Comparison of ENCODE assay signal across 29 cellular contexts in genomic region chr5:78561261-78561660, GRCh38.
"Had no signal": no experiment of that assay in that cellular context is flagged by ENCODE, and none has a peak within 500 bp of the region (broad histone marks: within the 10 kb centered on the region; RNA-seq: fewer than 3 reads in every experiment).

No MANE protein-coding gene starts in this region.

- H3K27me3 Mint-ChIP-seq: dendritic cell treated with granulocyte-macrophage colony-stimulating factor and Interleukin-4, amounts not matched to agents 40 ng/mL and 50 ng/mL, for 4 days had no signal

- H3K4me1 ChIP-seq: colonic mucosa had no signal

- DNase-seq: activated CD4-positive, alpha-beta memory T cell treated with anti-CD3 and anti-CD28 coated beads, Interleukin-2, amount 10 ng/mL, durations not matched to agents 7 days and 5 days; activated CD4-positive, alpha-beta T cell treated with anti-CD3 and anti-CD28 coated beads for 1 hour; activated CD4-positive, alpha-beta T cell treated with anti-CD3 and anti-CD28 coated beads for 4 hours; activated CD4-positive, alpha-beta T cell treated with anti-CD3 and anti-CD28 coated beads, Interleukin-2, amount 10 ng/mL, durations not matched to agents 7 days and 5 days; activated CD4-positive, alpha-beta T cell treated with anti-CD3 and anti-CD28 coated beads, Interleukin-2, amount 50 U/mL, for 4 hours; activated CD8-positive, alpha-beta memory T cell treated with anti-CD3 and anti-CD28 coated beads, Interleukin-2, amount 50 U/mL, for 48 hours; activated effector memory CD4-positive, alpha-beta T cell treated with Interleukin-2 at 50 U/mL for 16 hours; activated gamma-delta T cell treated with Interleukin-2 at 50 U/mL for 16 hours; activated naive CD4-positive, alpha-beta T cell treated with anti-CD3 and anti-CD28 coated beads, Interleukin-2, amount 50 U/mL, for 16 hours; activated naive CD4-positive, alpha-beta T cell treated with Interleukin-2 at 50 U/mL for 16 hours; activated T-cell treated with anti-CD3 and anti-CD28 coated beads for 4 hours; activated T-cell treated with anti-CD3 and anti-CD28 coated beads, Interleukin-2, amount 50 U/mL, for 24 hours; activated T-cell treated with anti-CD3 and anti-CD28 coated beads, Interleukin-2, amount 50 U/mL, for 72 hours; amniotic stem cell; anterior cingulate cortex; brain microvascular endothelial cell; central memory CD4-positive, alpha-beta T cell; cerebellar nuclear complex; colonic mucosa; dorsolateral prefrontal cortex; effector memory CD4-positive, alpha-beta T cell; endodermal cell; foreskin fibroblast; head of caudate nucleus; T-helper 2 cell had no signal

- H3K36me3 Mint-ChIP-seq: activated naive CD8-positive, alpha-beta T cell had no signal

- ATAC-seq: activated T-cell treated with anti-CD3 and anti-CD28 coated beads, Interleukin-2, amount 50 U/mL, for 72 hours; esophagus mucosa had no signal

- H3K4me3 Mint-ChIP-seq: activated CD4-positive, alpha-beta memory T cell treated with anti-CD3 and anti-CD28 coated beads, Interleukin-2, amount 10 ng/mL, durations not matched to agents 7 days and 5 days; activated CD4-positive, alpha-beta T cell treated with anti-CD3 and anti-CD28 coated beads, Interleukin-2, amount 10 ng/mL, durations not matched to agents 7 days and 5 days; activated naive CD8-positive, alpha-beta T cell; activated T-cell treated with anti-CD3 and anti-CD28 coated beads, Interleukin-2, amount 50 U/mL, for 24 hours; activated T-cell treated with anti-CD3 and anti-CD28 coated beads, Interleukin-2, amount 50 U/mL, for 72 hours; dendritic cell treated with granulocyte-macrophage colony-stimulating factor and Interleukin-4, amounts not matched to agents 40 ng/mL and 50 ng/mL, for 4 days; endodermal cell had no signal

- H3K36me3 ChIP-seq: colonic mucosa had no signal

- H3K9me3 ChIP-seq: colonic mucosa had no signal

- H3K4me1 Mint-ChIP-seq: activated CD4-positive, alpha-beta T cell treated with anti-CD3 and anti-CD28 coated beads, Interleukin-2, amount 10 ng/mL, durations not matched to agents 7 days and 5 days had no signal

- H3K27ac ChIP-seq: brain microvascular endothelial cell, colonic mucosa, dorsolateral prefrontal cortex, VCaP had no signal

- H3K4me3 ChIP-seq: colonic mucosa, dorsolateral prefrontal cortex had no signal

- H3K27ac Mint-ChIP-seq: activated CD4-positive, alpha-beta memory T cell treated with anti-CD3 and anti-CD28 coated beads, Interleukin-2, amount 10 ng/mL, durations not matched to agents 7 days and 5 days; activated CD4-positive, alpha-beta T cell treated with anti-CD3 and anti-CD28 coated beads, Interleukin-2, amount 10 ng/mL, durations not matched to agents 7 days and 5 days; activated naive CD8-positive, alpha-beta T cell; activated T-cell treated with anti-CD3 and anti-CD28 coated beads, Interleukin-2, amount 50 U/mL, for 24 hours; activated T-cell treated with anti-CD3 and anti-CD28 coated beads, Interleukin-2, amount 50 U/mL, for 72 hours; endodermal cell had no signal

- H3K9me3 Mint-ChIP-seq: activated CD4-positive, alpha-beta memory T cell treated with anti-CD3 and anti-CD28 coated beads, Interleukin-2, amount 10 ng/mL, durations not matched to agents 7 days and 5 days; activated CD4-positive, alpha-beta T cell treated with anti-CD3 and anti-CD28 coated beads, Interleukin-2, amount 10 ng/mL, durations not matched to agents 7 days and 5 days; dendritic cell treated with granulocyte-macrophage colony-stimulating factor and Interleukin-4, amounts not matched to agents 40 ng/mL and 50 ng/mL, for 4 days; endodermal cell had no signal

- H3K27me3 ChIP-seq: brain microvascular endothelial cell, colonic mucosa, dorsolateral prefrontal cortex had no signal
